15 cellular contexts compared by ENCODE assay signal in the genomic region with DNA sequence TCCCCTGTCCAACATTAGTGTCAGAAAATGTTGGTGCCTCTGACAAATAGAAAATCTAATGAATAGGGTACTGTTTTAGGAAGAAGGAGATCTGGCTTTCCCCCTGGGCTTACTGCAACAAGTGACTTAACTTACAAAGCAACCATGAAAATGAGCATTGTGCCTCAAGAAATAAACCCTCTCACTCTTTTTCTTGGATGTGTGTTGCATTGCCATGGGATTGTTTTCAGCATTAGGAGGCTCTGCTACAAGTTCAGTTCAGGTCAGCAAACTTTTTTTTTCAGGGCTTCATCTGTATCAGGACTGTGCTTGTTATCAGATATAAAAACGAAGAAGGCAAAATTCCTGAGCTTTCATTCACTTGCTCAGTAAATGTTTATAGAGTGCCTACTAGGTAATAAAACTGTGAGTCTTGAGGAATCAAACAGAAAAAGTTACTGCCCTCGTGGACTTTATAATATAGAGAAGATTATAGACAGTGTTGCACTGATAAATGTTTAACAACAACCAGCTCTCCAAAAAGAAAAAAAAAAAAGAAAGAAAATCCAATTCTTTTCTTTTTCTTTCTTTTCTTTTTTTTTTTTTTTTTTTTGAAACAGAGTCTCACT. TPM values are rescaled to one million over a fixed set of nuclear protein-coding genes. Genes with fewer than 3 reads are reported as not detected.
DNase-seq lines count a peak whose midpoint lies in the region; ATAC-seq and TF ChIP-seq lines count a peak whose summit lies in the region.
"Had no signal": no experiment of that assay in that cellular context is flagged by ENCODE, and none has a peak within 500 bp of the region (broad histone marks: within the 10 kb centered on the region; RNA-seq: fewer than 3 reads in every experiment).

No MANE protein-coding gene starts in this region.

- peak overlapping the region; percentile 39 for H3K27ac Mint-ChIP-seq in progenitor cell of endocrine pancreas
- no peak overlapping the region for H3K27ac Mint-ChIP-seq in activated T-helper 2 cell treated with anti-CD3 and anti-CD28 coated beads, Interferon-gamma antibody, Interleukin-2, Interleukin-4, amounts not matched to agents 10 μg/mL and 5 μg/mL and 100 μg/mL, durations not matched to agents 14 hours and 24 hours and 36 hours
- H3K27ac Mint-ChIP-seq: activated naive CD8-positive, alpha-beta T cell treated with anti-CD3 and anti-CD28 coated beads for 36 hours had no signal

- H3K27ac ChIP-seq in VCaP = peak overlapping the region; percentile 83

- no peak overlapping the region for H3K4me3 ChIP-seq in fibroblast of the aortic adventitia (ENCODE audit: low read depth, low read length)
- H3K4me3 ChIP-seq: spleen had no signal

- DNase-seq in COLO829 (ENCODE audit: low spot score) (peak; percentile 78), fibroblast of the aortic adventitia (ENCODE audit: low read depth) (peak; percentile 58), progenitor cell of endocrine pancreas (ENCODE audit: low spot score, unreplicated experiment) (no peak), ecto neural progenitor cell (ENCODE audit: low spot score) (no peak), NCI-H2029 treated with DMSO at 0.1 percent for 48 hours (lab: John Stamatoyannopoulos, UW) (no peak), Right ventricle myocardium superior (no peak)
- no peak for DNase-seq in activated T-helper 2 cell treated with anti-CD3 and anti-CD28 coated beads, Interferon-gamma antibody, Interleukin-2, Interleukin-4, amounts not matched to agents 10 μg/mL and 5 μg/mL and 100 μg/mL, durations not matched to agents 14 hours and 24 hours and 36 hours (ENCODE audit: low spot score)
- DNase-seq: activated CD4-positive, alpha-beta T cell treated with anti-CD3 and anti-CD28 coated beads for 1 hour; activated CD8-positive, alpha-beta memory T cell treated with anti-CD3 and anti-CD28 coated beads, Interleukin-2, amount 50 U/mL, for 4 hours; activated naive CD8-positive, alpha-beta T cell treated with anti-CD3 and anti-CD28 coated beads for 36 hours; NCI-H524 treated with DMSO at 0.1 percent for 48 hours; occipital lobe; PC-3; spleen had no signal

- intact Hi-C loops in activated T-helper 2 cell treated with anti-CD3 and anti-CD28 coated beads, Interferon-gamma antibody, Interleukin-2, Interleukin-4, amounts not matched to agents 10 μg/mL and 5 μg/mL and 100 μg/mL, durations not matched to agents 14 hours and 24 hours and 36 hours (cut with micrococcal nuclease) = no loop called here
- intact Hi-C loops in Right ventricle myocardium superior (cut with DNase I) = no loop called here

- H3K4me3 Mint-ChIP-seq in progenitor cell of endocrine pancreas (ENCODE audit: low read depth) = no peak overlapping the region
- H3K4me3 Mint-ChIP-seq in activated T-helper 2 cell treated with anti-CD3 and anti-CD28 coated beads, Interferon-gamma antibody, Interleukin-2, Interleukin-4, amounts not matched to agents 10 μg/mL and 5 μg/mL and 100 μg/mL, durations not matched to agents 14 hours and 24 hours and 36 hours (ENCODE audit: low read depth) = no peak overlapping the region
- H3K4me3 Mint-ChIP-seq: activated naive CD8-positive, alpha-beta T cell treated with anti-CD3 and anti-CD28 coated beads for 36 hours had no signal

- no peak for ATAC-seq in Right ventricle myocardium superior (ENCODE audit: poor library complexity)
- ATAC-seq: PC-3 had no signal

- no peak for TF ChIP-seq CTCF in VCaP (conservative IDR thresholded peaks at IDR 0.05)
- no peak for TF ChIP-seq CTCF in fibroblast of the aortic adventitia (IDR thresholded peaks at IDR 0.05; ENCODE audit: insufficient read depth, low read length)
- no peak for TF ChIP-seq CTCF in progenitor cell of endocrine pancreas (IDR thresholded peaks at IDR 0.05; ENCODE audit: unreplicated experiment)

- H3K36me3 Mint-ChIP-seq in progenitor cell of endocrine pancreas (ENCODE audit: insufficient read depth) = peaks cover 2% of the 10 kb centered on the region
- H3K36me3 Mint-ChIP-seq in activated T-helper 2 cell treated with anti-CD3 and anti-CD28 coated beads, Interferon-gamma antibody, Interleukin-2, Interleukin-4, amounts not matched to agents 10 μg/mL and 5 μg/mL and 100 μg/mL, durations not matched to agents 14 hours and 24 hours and 36 hours (ENCODE audit: low read depth) = no peaks in the 10 kb centered on the region
- H3K36me3 Mint-ChIP-seq: activated naive CD8-positive, alpha-beta T cell treated with anti-CD3 and anti-CD28 coated beads for 36 hours had no signal

- no peaks in the 10 kb centered on the region for H3K9me3 Mint-ChIP-seq in progenitor cell of endocrine pancreas (ENCODE audit: low read depth)
- H3K9me3 Mint-ChIP-seq in activated T-helper 2 cell treated with anti-CD3 and anti-CD28 coated beads, Interferon-gamma antibody, Interleukin-2, Interleukin-4, amounts not matched to agents 10 μg/mL and 5 μg/mL and 100 μg/mL, durations not matched to agents 14 hours and 24 hours and 36 hours = no peaks in the 10 kb centered on the region
- H3K9me3 Mint-ChIP-seq: activated naive CD8-positive, alpha-beta T cell treated with anti-CD3 and anti-CD28 coated beads for 36 hours had no signal

- peaks cover 42% of the 10 kb centered on the region for H3K4me1 Mint-ChIP-seq in progenitor cell of endocrine pancreas (ENCODE audit: low read depth)
- peaks cover 9% of the 10 kb centered on the region for H3K4me1 Mint-ChIP-seq in activated T-helper 2 cell treated with anti-CD3 and anti-CD28 coated beads, Interferon-gamma antibody, Interleukin-2, Interleukin-4, amounts not matched to agents 10 μg/mL and 5 μg/mL and 100 μg/mL, durations not matched to agents 14 hours and 24 hours and 36 hours (ENCODE audit: low read depth)

- no peaks in the 10 kb centered on the region for H3K27me3 Mint-ChIP-seq in progenitor cell of endocrine pancreas
- peaks cover 6% of the 10 kb centered on the region for H3K27me3 Mint-ChIP-seq in activated T-helper 2 cell treated with anti-CD3 and anti-CD28 coated beads, Interferon-gamma antibody, Interleukin-2, Interleukin-4, amounts not matched to agents 10 μg/mL and 5 μg/mL and 100 μg/mL, durations not matched to agents 14 hours and 24 hours and 36 hours (ENCODE audit: low read depth)

RNA-seq across cellular contexts. Expression of a gene that starts 37.9 kb away (rescaled TPM):
- total RNA-seq in fibroblast of the aortic adventitia (ENCODE audit: low replicate concordance) = 110 and 142 TPM in 2 replicates
- 73.1 and 83.0 TPM in 2 replicates for total RNA-seq in progenitor cell of endocrine pancreas
- 17.8 and 21.2 TPM in 2 replicates for total RNA-seq in activated T-helper 2 cell treated with anti-CD3 and anti-CD28 coated beads, Interferon-gamma antibody, Interleukin-2, Interleukin-4, amounts not matched to agents 10 μg/mL and 5 μg/mL and 100 μg/mL, durations not matched to agents 14 hours and 24 hours and 36 hours
- total RNA-seq in Right ventricle myocardium superior = 7.7 TPM

RNA-seq across cellular contexts. Expression of a gene that starts 57.8 kb away (rescaled TPM):
- total RNA-seq in fibroblast of the aortic adventitia (ENCODE audit: low replicate concordance) (13.5 and 25.3 TPM in 2 replicates), progenitor cell of endocrine pancreas (13.0 and 13.2 TPM in 2 replicates), Right ventricle myocardium superior (11.5 TPM)
- total RNA-seq in activated T-helper 2 cell treated with anti-CD3 and anti-CD28 coated beads, Interferon-gamma antibody, Interleukin-2, Interleukin-4, amounts not matched to agents 10 μg/mL and 5 μg/mL and 100 μg/mL, durations not matched to agents 14 hours and 24 hours and 36 hours = 8.2 and 10.1 TPM in 2 replicates

Comparison
In these comparisons a context has a peak if more than half of its experiments do, and no peak if none do; other contexts are left out.
1. DNase-seq: peak in COLO829 (single experiment) and fibroblast of the aortic adventitia (single experiment); none in progenitor cell of endocrine pancreas (single experiment), ecto neural progenitor cell (single experiment), NCI-H2029 treated with DMSO at 0.1 percent for 48 hours (single experiment), activated T-helper 2 cell treated with anti-CD3 and anti-CD28 coated beads, Interferon-gamma antibody, Interleukin-2, Interleukin-4, amounts not matched to agents 10 μg/mL and 5 μg/mL and 100 μg/mL, durations not matched to agents 14 hours and 24 hours and 36 hours (single experiment) and Right ventricle myocardium superior (single experiment).